Comparison of ENCODE assay signal across 10 cellular contexts in the genomic region with DNA sequence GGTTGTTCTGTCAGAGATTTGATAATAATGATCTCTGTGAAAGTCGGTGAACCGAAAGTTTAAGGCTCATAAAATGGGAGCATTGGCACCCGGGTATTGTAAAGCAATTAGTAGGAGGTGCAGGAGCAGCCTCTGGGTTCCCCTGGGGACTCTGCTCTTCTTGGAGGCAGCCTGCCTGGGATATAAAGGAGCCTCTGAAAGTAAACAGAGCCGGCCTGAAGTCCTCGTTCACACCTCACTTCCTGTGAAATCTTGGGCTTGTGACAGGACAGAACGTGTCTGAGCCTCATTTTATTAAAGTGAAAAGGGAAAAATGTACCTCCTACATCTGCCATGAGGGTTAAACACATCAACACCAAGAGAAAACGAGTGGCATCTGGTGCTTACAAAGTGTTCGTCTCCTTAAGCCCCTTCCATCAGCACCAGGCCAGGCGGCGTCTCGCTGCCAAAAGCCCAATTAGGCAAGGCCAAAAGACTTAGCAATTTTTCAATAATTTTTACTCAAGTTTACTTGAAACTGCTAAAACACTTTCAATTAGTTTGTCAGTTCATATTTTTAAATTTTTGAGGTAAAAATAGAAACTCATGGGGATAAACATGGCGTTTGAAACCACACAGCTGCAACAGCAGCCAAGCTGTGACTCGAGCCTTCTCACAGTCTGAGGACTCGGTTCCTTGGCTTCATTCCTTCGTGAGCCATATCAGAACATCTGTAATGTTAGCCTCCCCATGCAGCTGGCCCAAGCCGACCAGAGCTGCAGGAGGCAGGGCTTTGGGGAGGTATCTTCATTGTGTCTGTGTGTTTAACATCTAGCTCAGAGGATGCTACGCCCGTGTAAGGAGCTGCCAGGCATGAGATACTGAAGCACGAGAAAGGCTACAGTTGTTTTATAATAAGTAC. TPM values are rescaled to one million over a fixed set of nuclear protein-coding genes. Genes with fewer than 3 reads are reported as not detected.
DNase-seq lines count a peak whose midpoint lies in the region; ATAC-seq and TF ChIP-seq lines count a peak whose summit lies in the region.
"Had no signal": no experiment of that assay in that cellular context is flagged by ENCODE, and none has a peak within 500 bp of the region (broad histone marks: within the 10 kb centered on the region; RNA-seq: fewer than 3 reads in every experiment).

No MANE protein-coding gene starts in this region.

- TF ChIP-seq CTCF in HEK293 (tag by site-specific recombination; IDR thresholded peaks at IDR 0.05) (no peak), dorsolateral prefrontal cortex (IDR thresholded peaks at IDR 0.05 in 54 of 56, conservative IDR thresholded peaks at IDR 0.05 in 2 of 56; ENCODE audit: low read depth in 1 of 56, partially characterized antibody in 56 of 56) (no peak), GM13977 (IDR thresholded peaks at IDR 0.05; ENCODE audit: extremely low read depth, insufficient read depth, missing control alignments) (no peak)

- peak overlapping the region; percentile 24 for H3K4me2 ChIP-seq in skeletal muscle satellite cell (ENCODE audit: low read length)

- in situ Hi-C loops in GM13977 (cut with MboI; ENCODE audit: low pct_unique_long_range_greater_than_20kb, low sequenced_read_pairs, unreplicated experiment) = no loop called here

- H3K36me3 ChIP-seq in HEK293 (ENCODE audit: control insufficient read depth in 2 of 2, insufficient read depth in 1 of 2, low read length in 2 of 2) (no peaks in the 10 kb centered on the region), skeletal muscle satellite cell (ENCODE audit: insufficient read depth, low read length) (no peaks in the 10 kb centered on the region)

- H3K4me3 ChIP-seq in HEK293 (ENCODE audit: low read depth, low read length) = no peak overlapping the region
- no peak overlapping the region for H3K4me3 ChIP-seq in skeletal muscle satellite cell (ENCODE audit: low read length)
- no peak overlapping the region for H3K4me3 ChIP-seq in dorsolateral prefrontal cortex
- H3K4me3 ChIP-seq: skin epidermis had no signal

- ATAC-seq in GM18520 (IDR thresholded peaks at IDR 0.05; ENCODE audit: unreplicated experiment) (no peak), HG03520 (IDR thresholded peaks at IDR 0.05; ENCODE audit: unreplicated experiment) (no peak)

- H3K27ac ChIP-seq in HEK293 (ENCODE audit: extremely low read depth, low read depth, low read length) (no peak overlapping the region), dorsolateral prefrontal cortex (peak overlapping the region in 8 of 59 donors; percentile 2 to 57 (median 19))
- H3K27ac ChIP-seq: skin epidermis had no signal

- DNase-seq in NCI-H524 treated with DMSO at 0.1 percent for 48 hours (lab: John Stamatoyannopoulos, UW) (peak; percentile 79), fibroblast of the conjunctiva (ENCODE audit: low read depth) (peak; percentile 24), dorsolateral prefrontal cortex (no peak), GM13977 (ENCODE audit: low spot score) (no peak)
- DNase-seq: NK-92 treated with Interleukin-12 subunit alpha and Interleukin-12 subunit beta, amount 100 ng/mL, for 24 hours had no signal

- peak overlapping the region; percentile 1 for H3K9ac ChIP-seq in skeletal muscle satellite cell (ENCODE audit: low read depth, low read length)

- CTCF ChIA-PET in HEK293 (lab: Yijun Ruan, JAX) = interaction anchor here (0.6 to 0.7 kb wide), 2 partner anchors 49 to 70 kb away, joined by 3 read pairs; no protein-coding TSS in a partner anchor

- H3K4me1 ChIP-seq in HEK293 (ENCODE audit: control insufficient read depth, insufficient read depth, low read length) (no peaks in the 10 kb centered on the region; the same call in 1 of the 2 replicates), skeletal muscle satellite cell (ENCODE audit: control insufficient read depth, insufficient read depth, low read length) (peaks cover 9% of the 10 kb centered on the region)

- H3K27me3 ChIP-seq in skeletal muscle satellite cell (ENCODE audit: control insufficient read depth, insufficient read depth, low read length) (peaks cover 28% of the 10 kb centered on the region), dorsolateral prefrontal cortex (no peaks in the 10 kb centered on the region)

- intact Hi-C loops in dorsolateral prefrontal cortex (cut with DNase I) = no loop called here

- POLR2A ChIA-PET in HEK293 (lab: Yijun Ruan, JAX) = no interaction called here

- H3K9me3 ChIP-seq in HEK293 (ENCODE audit: control insufficient read depth, insufficient read depth, low read depth, low read length) (no peaks in the 10 kb centered on the region), skeletal muscle satellite cell (replicated peaks; ENCODE audit: low read length) (no peaks in the 10 kb centered on the region)

TF ChIP-seq in HEK293, 187 proteins besides CTCF, POLR2A, EP300 and RAD21 (continues in another document):
- TF ChIP-seq KLF9 (tag by site-specific recombination; IDR thresholded peaks at IDR 0.05; ENCODE audit: low read depth) = no peak
- peak; percentile 54 for TF ChIP-seq GLIS1 (tag by site-specific recombination; IDR thresholded peaks at IDR 0.05)
- TF ChIP-seq KLF16 (tag by site-specific recombination; IDR thresholded peaks at IDR 0.05) = no peak
- TF ChIP-seq SETDB1 (IDR thresholded peaks at IDR 0.05; ENCODE audit: insufficient read length, low read length) = no peak
- TF ChIP-seq, protein P1, sequence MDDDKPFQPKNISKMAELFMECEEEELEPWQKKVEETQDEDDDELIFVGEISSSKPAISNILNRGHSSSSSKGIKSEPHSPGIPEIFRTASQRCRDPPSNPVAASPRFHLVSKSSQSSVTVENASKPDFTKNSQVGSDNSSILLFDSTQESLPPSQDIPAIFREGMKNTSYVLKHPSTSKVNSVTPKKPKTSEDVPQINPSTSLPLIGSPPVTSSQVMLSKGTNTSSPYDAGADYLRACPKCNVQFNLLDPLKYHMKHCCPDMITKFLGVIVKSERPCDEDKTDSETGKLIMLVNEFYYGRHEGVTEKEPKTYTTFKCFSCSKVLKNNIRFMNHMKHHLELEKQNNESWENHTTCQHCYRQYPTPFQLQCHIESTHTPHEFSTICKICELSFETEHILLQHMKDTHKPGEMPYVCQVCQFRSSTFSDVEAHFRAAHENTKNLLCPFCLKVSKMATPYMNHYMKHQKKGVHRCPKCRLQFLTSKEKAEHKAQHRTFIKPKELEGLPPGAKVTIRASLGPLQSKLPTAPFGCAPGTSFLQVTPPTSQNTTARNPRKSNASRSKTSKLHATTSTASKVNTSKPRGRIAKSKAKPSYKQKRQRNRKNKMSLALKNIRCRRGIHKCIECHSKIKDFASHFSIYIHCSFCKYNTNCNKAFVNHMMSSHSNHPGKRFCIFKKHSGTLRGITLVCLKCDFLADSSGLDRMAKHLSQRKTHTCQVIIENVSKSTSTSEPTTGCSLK (tag by site-specific recombination; IDR thresholded peaks at IDR 0.05) = no peak
- TF ChIP-seq ZNF645 (tag by site-specific recombination; IDR thresholded peaks at IDR 0.05) = no peak
- TF ChIP-seq ZNF114 (tag by site-specific recombination; IDR thresholded peaks at IDR 0.05) = no peak
- peak; percentile 41; the same call in 1 of the 2 replicates for TF ChIP-seq FEZF1 (tag by site-specific recombination; IDR thresholded peaks at IDR 0.05)
- no peak for TF ChIP-seq ZNF2 (tag by site-specific recombination; IDR thresholded peaks at IDR 0.05)
- TF ChIP-seq ZNF610 (tag by site-specific recombination; IDR thresholded peaks at IDR 0.05; ENCODE audit: borderline replicate concordance) = no peak
- TF ChIP-seq ZNF521 (tag by site-specific recombination; IDR thresholded peaks at IDR 0.05) = no peak
- TF ChIP-seq ZNF341 (tag by site-specific recombination; IDR thresholded peaks at IDR 0.05; ENCODE audit: low read depth) = peak; percentile 55
- TF ChIP-seq ZNF112 (tag by site-specific recombination; IDR thresholded peaks at IDR 0.05) = no peak
- TF ChIP-seq ZNF660 (tag by site-specific recombination; IDR thresholded peaks at IDR 0.05) = no peak
- no peak for TF ChIP-seq ZNF449 (tag by site-specific recombination; IDR thresholded peaks at IDR 0.05)
- TF ChIP-seq BCL11A (tag by site-specific recombination; IDR thresholded peaks at IDR 0.05; ENCODE audit: low read depth) = no peak
- TF ChIP-seq ZNF571 (tag by site-specific recombination; IDR thresholded peaks at IDR 0.05) = no peak
- TF ChIP-seq ZNF16 (tag by site-specific recombination; IDR thresholded peaks at IDR 0.05; ENCODE audit: low read depth) = no peak
- TF ChIP-seq ZBTB17 (tag by site-specific recombination; IDR thresholded peaks at IDR 0.05) = no peak
- TF ChIP-seq ZNF830 (tag by site-specific recombination; IDR thresholded peaks at IDR 0.05; ENCODE audit: low read depth) = no peak
- TF ChIP-seq ZNF585B (tag by site-specific recombination; IDR thresholded peaks at IDR 0.05) = no peak

RNA-seq across cellular contexts. Expression of gene MAP6, which starts 33.6 kb away (rescaled TPM):
- total RNA-seq in skeletal muscle satellite cell (2012; rRNA removed) = 0.66 and 0.76 TPM in 2 replicates
- 100 to 1,000 TPM in 77 of 120 experiments, 10 to 100 TPM in 43; 43.4 to 139 (median 106) TPM for total RNA-seq in dorsolateral prefrontal cortex

Comparison
In these comparisons a context has a peak if more than half of its experiments do, and no peak if none do; other contexts are left out.
1. DNase-seq: peak in NCI-H524 treated with DMSO at 0.1 percent for 48 hours (single experiment) and fibroblast of the conjunctiva (single experiment); none in dorsolateral prefrontal cortex (0 of 10) and GM13977 (single experiment).